9 cellular contexts compared by ENCODE assay signal in genomic region chr3:130533247-130533646, GRCh38. TPM values are rescaled to one million over a fixed set of nuclear protein-coding genes. Genes with fewer than 3 reads are reported as not detected.
"Had no signal": no experiment of that assay in that cellular context is flagged by ENCODE, and none has a peak within 500 bp of the region (broad histone marks: within the 10 kb centered on the region; RNA-seq: fewer than 3 reads in every experiment).

No MANE protein-coding gene starts in this region.

- FAIRE-seq: HTR-8/SVneo, K562 had no signal

- H3K27ac ChIP-seq: HL-60 had no signal

- ATAC-seq: K562 had no signal

- H3K4me3 ChIP-seq: K562 had no signal

- DNase-seq: IMR-90, KBM-7, KG1 had no signal

RNA-seq across cellular contexts. Expression of gene COL6A6, which starts 16.3 kb away (rescaled TPM):
- total RNA-seq: HT-29, HT1080, IMR-90 had no signal
- polyA plus RNA-seq: IgD-negative memory B cell, IMR-90 had no signal
